1 cellular context compared by ENCODE assay signal in genomic region chr6:142940487-142940886, GRCh38.
TF ChIP-seq lines count a peak whose summit lies in the region.

No MANE protein-coding gene starts in this region.

TF ChIP-seq in IMR-90, 13 proteins besides CTCF, POLR2A, EP300 and RAD21:
- TF ChIP-seq BHLHE40 (IDR thresholded peaks at IDR 0.05; ENCODE audit: low read depth, low read length) (no peak), CEBPB (IDR thresholded peaks at IDR 0.05; ENCODE audit: low read depth, low read length) (peak; percentile 30; the same call in 1 of the 2 replicates), USF2 (IDR thresholded peaks at IDR 0.05; ENCODE audit: low read depth, low read length) (no peak), RCOR1 (IDR thresholded peaks at IDR 0.05; ENCODE audit: insufficient replicate concordance, low read length) (no peak), MAZ (IDR thresholded peaks at IDR 0.05; ENCODE audit: borderline replicate concordance, low read depth, low read length) (no peak), SMC3 (IDR thresholded peaks at IDR 0.05; ENCODE audit: low read depth, low read length) (no peak), FOS (IDR thresholded peaks at IDR 0.05; ENCODE audit: low read depth, low read length) (0 out of 2 replicates have a peak, but pooled peaks have one; percentile 28), CHD1 (IDR thresholded peaks at IDR 0.05; ENCODE audit: low read depth, low read length) (no peak), MAFK (IDR thresholded peaks at IDR 0.05; ENCODE audit: low read depth, low read length) (no peak), RFX5 (IDR thresholded peaks at IDR 0.05; ENCODE audit: low read depth, low read length) (no peak), ELK1 (IDR thresholded peaks at IDR 0.05; ENCODE audit: borderline replicate concordance, low read depth, low read length) (no peak), MXI1 (IDR thresholded peaks at IDR 0.05; ENCODE audit: borderline replicate concordance, low read depth, low read length) (no peak)
